ENCODE assay signal across 1 cellular context in genomic region chr5:31361234-31361633, GRCh38.
TF ChIP-seq lines count a peak whose summit lies in the region.

No MANE protein-coding gene starts in this region.

TF ChIP-seq in IMR-90, 13 proteins besides CTCF, POLR2A, EP300 and RAD21 (continued from another document):
- no peak for TF ChIP-seq MXI1 (IDR thresholded peaks at IDR 0.05; ENCODE audit: borderline replicate concordance, low read depth, low read length)
